Comparison of ENCODE assay signal across 2 cellular contexts in the genomic region with DNA sequence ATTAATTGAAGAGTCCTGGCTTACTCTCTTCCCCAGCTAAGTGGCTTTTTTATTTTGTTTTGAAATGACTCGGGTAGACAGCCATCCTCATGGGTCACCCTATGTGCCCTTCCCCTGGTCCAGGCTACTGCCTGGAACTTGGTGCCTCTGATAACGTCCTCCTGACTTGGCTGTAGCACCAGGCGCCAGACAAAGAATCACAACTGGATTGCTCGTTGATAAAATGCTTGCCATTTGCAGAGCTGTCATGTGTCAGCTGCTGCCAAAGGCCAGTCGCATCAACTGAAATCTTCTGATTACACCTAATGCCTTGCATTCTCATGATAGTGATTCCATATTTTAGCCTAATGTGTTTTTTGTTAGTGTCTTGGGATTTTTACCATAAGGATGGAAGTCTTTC.
TF ChIP-seq lines count a peak whose summit lies in the region.

No MANE protein-coding gene starts in this region.

TF ChIP-seq in HEK293, 187 proteins besides CTCF, POLR2A, EP300 and RAD21:
- TF ChIP-seq ZNF391 (tag by site-specific recombination; IDR thresholded peaks at IDR 0.05; ENCODE audit: borderline replicate concordance, low read depth) (no peak), ZNF292 (tag by site-specific recombination; IDR thresholded peaks at IDR 0.05; ENCODE audit: borderline replicate concordance, low read depth) (no peak), TCF7L2 (IDR thresholded peaks at IDR 0.05; ENCODE audit: borderline replicate concordance, low read depth, low read length) (no peak), ZNF19 (tag by site-specific recombination; IDR thresholded peaks at IDR 0.05; ENCODE audit: low read depth) (no peak), ZNF18 (tag by site-specific recombination; IDR thresholded peaks at IDR 0.05) (no peak), FEZF1 (tag by site-specific recombination; IDR thresholded peaks at IDR 0.05) (peak; percentile 38; the same call in 1 of the 2 replicates)

TF ChIP-seq in HepG2, 621 proteins besides CTCF, POLR2A, EP300 and RAD21:
- TF ChIP-seq, protein P1, sequence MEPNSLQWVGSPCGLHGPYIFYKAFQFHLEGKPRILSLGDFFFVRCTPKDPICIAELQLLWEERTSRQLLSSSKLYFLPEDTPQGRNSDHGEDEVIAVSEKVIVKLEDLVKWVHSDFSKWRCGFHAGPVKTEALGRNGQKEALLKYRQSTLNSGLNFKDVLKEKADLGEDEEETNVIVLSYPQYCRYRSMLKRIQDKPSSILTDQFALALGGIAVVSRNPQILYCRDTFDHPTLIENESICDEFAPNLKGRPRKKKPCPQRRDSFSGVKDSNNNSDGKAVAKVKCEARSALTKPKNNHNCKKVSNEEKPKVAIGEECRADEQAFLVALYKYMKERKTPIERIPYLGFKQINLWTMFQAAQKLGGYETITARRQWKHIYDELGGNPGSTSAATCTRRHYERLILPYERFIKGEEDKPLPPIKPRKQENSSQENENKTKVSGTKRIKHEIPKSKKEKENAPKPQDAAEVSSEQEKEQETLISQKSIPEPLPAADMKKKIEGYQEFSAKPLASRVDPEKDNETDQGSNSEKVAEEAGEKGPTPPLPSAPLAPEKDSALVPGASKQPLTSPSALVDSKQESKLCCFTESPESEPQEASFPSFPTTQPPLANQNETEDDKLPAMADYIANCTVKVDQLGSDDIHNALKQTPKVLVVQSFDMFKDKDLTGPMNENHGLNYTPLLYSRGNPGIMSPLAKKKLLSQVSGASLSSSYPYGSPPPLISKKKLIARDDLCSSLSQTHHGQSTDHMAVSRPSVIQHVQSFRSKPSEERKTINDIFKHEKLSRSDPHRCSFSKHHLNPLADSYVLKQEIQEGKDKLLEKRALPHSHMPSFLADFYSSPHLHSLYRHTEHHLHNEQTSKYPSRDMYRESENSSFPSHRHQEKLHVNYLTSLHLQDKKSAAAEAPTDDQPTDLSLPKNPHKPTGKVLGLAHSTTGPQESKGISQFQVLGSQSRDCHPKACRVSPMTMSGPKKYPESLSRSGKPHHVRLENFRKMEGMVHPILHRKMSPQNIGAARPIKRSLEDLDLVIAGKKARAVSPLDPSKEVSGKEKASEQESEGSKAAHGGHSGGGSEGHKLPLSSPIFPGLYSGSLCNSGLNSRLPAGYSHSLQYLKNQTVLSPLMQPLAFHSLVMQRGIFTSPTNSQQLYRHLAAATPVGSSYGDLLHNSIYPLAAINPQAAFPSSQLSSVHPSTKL (CRISPR knock-in tag; IDR thresholded peaks at IDR 0.05) = no peak
- TF ChIP-seq, protein P2, sequence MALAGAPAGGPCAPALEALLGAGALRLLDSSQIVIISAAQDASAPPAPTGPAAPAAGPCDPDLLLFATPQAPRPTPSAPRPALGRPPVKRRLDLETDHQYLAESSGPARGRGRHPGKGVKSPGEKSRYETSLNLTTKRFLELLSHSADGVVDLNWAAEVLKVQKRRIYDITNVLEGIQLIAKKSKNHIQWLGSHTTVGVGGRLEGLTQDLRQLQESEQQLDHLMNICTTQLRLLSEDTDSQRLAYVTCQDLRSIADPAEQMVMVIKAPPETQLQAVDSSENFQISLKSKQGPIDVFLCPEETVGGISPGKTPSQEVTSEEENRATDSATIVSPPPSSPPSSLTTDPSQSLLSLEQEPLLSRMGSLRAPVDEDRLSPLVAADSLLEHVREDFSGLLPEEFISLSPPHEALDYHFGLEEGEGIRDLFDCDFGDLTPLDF (CRISPR knock-in tag; IDR thresholded peaks at IDR 0.05) = no peak
- TF ChIP-seq, protein P3, sequence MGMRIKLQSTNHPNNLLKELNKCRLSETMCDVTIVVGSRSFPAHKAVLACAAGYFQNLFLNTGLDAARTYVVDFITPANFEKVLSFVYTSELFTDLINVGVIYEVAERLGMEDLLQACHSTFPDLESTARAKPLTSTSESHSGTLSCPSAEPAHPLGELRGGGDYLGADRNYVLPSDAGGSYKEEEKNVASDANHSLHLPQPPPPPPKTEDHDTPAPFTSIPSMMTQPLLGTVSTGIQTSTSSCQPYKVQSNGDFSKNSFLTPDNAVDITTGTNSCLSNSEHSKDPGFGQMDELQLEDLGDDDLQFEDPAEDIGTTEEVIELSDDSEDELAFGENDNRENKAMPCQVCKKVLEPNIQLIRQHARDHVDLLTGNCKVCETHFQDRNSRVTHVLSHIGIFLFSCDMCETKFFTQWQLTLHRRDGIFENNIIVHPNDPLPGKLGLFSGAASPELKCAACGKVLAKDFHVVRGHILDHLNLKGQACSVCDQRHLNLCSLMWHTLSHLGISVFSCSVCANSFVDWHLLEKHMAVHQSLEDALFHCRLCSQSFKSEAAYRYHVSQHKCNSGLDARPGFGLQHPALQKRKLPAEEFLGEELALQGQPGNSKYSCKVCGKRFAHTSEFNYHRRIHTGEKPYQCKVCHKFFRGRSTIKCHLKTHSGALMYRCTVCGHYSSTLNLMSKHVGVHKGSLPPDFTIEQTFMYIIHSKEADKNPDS (CRISPR knock-in tag; IDR thresholded peaks at IDR 0.05) = no peak
- TF ChIP-seq SKI (IDR thresholded peaks at IDR 0.05; ENCODE audit: partially characterized antibody) (no peak), ZNF224 (CRISPR knock-in tag; IDR thresholded peaks at IDR 0.05) (no peak), ZNF225 (CRISPR knock-in tag; IDR thresholded peaks at IDR 0.05) (no peak), DNMT1 (CRISPR knock-in tag; IDR thresholded peaks at IDR 0.05) (no peak), NAIF1 (CRISPR knock-in tag; IDR thresholded peaks at IDR 0.05; ENCODE audit: borderline replicate concordance) (no peak), ZBTB1 (CRISPR knock-in tag; IDR thresholded peaks at IDR 0.05; ENCODE audit: borderline replicate concordance) (no peak), ZNF431 (CRISPR knock-in tag; IDR thresholded peaks at IDR 0.05; ENCODE audit: borderline replicate concordance, low read depth) (no peak), ZNF138 (CRISPR knock-in tag; IDR thresholded peaks at IDR 0.05; ENCODE audit: low read depth) (no peak), SP5 (CRISPR knock-in tag; IDR thresholded peaks at IDR 0.05; ENCODE audit: borderline replicate concordance, low read depth) (no peak), ZBTB21 (CRISPR knock-in tag; IDR thresholded peaks at IDR 0.05) (no peak)
- TF ChIP-seq, protein P4, sequence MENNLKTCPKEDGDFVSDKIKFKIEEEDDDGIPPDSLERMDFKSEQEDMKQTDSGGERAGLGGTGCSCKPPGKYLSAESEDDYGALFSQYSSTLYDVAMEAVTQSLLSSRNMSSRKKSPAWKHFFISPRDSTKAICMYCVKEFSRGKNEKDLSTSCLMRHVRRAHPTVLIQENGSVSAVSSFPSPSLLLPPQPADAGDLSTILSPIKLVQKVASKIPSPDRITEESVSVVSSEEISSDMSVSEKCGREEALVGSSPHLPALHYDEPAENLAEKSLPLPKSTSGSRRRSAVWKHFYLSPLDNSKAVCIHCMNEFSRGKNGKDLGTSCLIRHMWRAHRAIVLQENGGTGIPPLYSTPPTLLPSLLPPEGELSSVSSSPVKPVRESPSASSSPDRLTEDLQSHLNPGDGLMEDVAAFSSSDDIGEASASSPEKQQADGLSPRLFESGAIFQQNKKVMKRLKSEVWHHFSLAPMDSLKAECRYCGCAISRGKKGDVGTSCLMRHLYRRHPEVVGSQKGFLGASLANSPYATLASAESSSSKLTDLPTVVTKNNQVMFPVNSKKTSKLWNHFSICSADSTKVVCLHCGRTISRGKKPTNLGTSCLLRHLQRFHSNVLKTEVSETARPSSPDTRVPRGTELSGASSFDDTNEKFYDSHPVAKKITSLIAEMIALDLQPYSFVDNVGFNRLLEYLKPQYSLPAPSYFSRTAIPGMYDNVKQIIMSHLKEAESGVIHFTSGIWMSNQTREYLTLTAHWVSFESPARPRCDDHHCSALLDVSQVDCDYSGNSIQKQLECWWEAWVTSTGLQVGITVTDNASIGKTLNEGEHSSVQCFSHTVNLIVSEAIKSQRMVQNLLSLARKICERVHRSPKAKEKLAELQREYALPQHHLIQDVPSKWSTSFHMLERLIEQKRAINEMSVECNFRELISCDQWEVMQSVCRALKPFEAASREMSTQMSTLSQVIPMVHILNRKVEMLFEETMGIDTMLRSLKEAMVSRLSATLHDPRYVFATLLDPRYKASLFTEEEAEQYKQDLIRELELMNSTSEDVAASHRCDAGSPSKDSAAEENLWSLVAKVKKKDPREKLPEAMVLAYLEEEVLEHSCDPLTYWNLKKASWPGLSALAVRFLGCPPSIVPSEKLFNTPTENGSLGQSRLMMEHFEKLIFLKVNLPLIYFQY (CRISPR knock-in tag; IDR thresholded peaks at IDR 0.05; ENCODE audit: borderline replicate concordance) = no peak
- TF ChIP-seq, protein P5, sequence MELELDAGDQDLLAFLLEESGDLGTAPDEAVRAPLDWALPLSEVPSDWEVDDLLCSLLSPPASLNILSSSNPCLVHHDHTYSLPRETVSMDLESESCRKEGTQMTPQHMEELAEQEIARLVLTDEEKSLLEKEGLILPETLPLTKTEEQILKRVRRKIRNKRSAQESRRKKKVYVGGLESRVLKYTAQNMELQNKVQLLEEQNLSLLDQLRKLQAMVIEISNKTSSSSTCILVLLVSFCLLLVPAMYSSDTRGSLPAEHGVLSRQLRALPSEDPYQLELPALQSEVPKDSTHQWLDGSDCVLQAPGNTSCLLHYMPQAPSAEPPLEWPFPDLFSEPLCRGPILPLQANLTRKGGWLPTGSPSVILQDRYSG (CRISPR knock-in tag; IDR thresholded peaks at IDR 0.05) = no peak
- TF ChIP-seq, protein P6, sequence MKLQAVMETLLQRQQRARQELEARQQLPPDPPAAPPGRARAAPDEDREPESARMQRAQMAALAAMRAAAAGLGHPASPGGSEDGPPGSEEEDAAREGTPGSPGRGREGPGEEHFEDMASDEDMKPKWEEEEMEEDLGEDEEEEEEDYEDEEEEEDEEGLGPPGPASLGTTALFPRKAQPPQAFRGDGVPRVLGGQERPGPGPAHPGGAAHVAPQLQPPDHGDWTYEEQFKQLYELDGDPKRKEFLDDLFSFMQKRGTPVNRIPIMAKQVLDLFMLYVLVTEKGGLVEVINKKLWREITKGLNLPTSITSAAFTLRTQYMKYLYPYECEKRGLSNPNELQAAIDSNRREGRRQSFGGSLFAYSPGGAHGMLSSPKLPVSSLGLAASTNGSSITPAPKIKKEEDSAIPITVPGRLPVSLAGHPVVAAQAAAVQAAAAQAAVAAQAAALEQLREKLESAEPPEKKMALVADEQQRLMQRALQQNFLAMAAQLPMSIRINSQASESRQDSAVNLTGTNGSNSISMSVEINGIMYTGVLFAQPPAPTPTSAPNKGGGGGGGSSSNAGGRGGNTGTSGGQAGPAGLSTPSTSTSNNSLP (IDR thresholded peaks at IDR 0.05; ENCODE audit: low read depth, low read length) = no peak
- TF ChIP-seq, protein P7, sequence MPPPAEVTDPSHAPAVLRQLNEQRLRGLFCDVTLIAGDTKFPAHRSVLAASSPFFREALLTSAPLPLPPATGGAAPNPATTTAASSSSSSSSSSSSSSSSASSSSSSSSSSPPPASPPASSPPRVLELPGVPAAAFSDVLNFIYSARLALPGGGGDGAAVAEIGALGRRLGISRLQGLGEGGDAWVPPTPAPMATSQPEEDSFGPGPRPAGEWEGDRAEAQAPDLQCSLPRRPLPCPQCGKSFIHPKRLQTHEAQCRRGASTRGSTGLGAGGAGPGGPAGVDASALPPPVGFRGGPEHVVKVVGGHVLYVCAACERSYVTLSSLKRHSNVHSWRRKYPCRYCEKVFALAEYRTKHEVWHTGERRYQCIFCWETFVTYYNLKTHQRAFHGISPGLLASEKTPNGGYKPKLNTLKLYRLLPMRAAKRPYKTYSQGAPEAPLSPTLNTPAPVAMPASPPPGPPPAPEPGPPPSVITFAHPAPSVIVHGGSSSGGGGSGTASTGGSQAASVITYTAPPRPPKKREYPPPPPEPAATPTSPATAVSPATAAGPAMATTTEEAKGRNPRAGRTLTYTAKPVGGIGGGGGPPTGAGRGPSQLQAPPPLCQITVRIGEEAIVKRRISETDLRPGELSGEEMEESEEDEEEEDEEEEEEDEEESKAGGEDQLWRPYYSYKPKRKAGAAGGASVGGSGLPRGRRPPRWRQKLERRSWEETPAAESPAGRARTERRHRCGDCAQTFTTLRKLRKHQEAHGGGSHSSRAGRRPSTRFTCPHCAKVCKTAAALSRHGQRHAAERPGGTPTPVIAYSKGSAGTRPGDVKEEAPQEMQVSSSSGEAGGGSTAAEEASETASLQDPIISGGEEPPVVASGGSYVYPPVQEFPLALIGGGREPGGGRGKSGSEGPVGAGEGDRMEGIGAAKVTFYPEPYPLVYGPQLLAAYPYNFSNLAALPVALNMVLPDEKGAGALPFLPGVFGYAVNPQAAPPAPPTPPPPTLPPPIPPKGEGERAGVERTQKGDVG (CRISPR knock-in tag; IDR thresholded peaks at IDR 0.05; ENCODE audit: borderline replicate concordance) = no peak
TF ChIP-seq in HepG2: peak in this region for 0.
